ENCODE assay signal across 12 cellular contexts in genomic region chr2:218276986-218277755, GRCh38. TPM values are rescaled to one million over a fixed set of nuclear protein-coding genes. Genes with fewer than 3 reads are reported as not detected.
DNase-seq lines count a peak whose midpoint lies in the region; ATAC-seq and TF ChIP-seq lines count a peak whose summit lies in the region.
"Had no signal": no experiment of that assay in that cellular context is flagged by ENCODE, and none has a peak within 500 bp of the region (broad histone marks: within the 10 kb centered on the region; RNA-seq: fewer than 3 reads in every experiment).

No MANE protein-coding gene starts in this region.

- H3K27me3 ChIP-seq in BE2C (no peaks in the 10 kb centered on the region), brain microvascular endothelial cell (replicated peaks) (no peaks in the 10 kb centered on the region)

- no peaks in the 10 kb centered on the region for H3K9me3 Mint-ChIP-seq in naive thymus-derived CD8-positive, alpha-beta T cell

- no peak overlapping the region for H3K4me3 Mint-ChIP-seq in naive thymus-derived CD8-positive, alpha-beta T cell

- peaks cover 18 to 46% (median 29%) of the 10 kb centered on the region in 4 donors for H3K4me1 Mint-ChIP-seq in naive thymus-derived CD8-positive, alpha-beta T cell

- peak; percentile 31 for TF ChIP-seq CTCF in BE2C (IDR thresholded peaks at IDR 0.05; ENCODE audit: low read depth, low read length)
- peak; percentile 31; the same call in 1 of the 2 replicates for TF ChIP-seq CTCF in HEK293 (tag by site-specific recombination; IDR thresholded peaks at IDR 0.05)
- peak; percentile 36 for TF ChIP-seq CTCF in brain microvascular endothelial cell (IDR thresholded peaks at IDR 0.05; ENCODE audit: low read depth, low read length, missing control alignments)

- in situ Hi-C loops in brain microvascular endothelial cell (cut with HindIII; ENCODE audit: low pct_ligation_motif_present, low sequenced_read_pairs): no loop called here

- H3K36me3 ChIP-seq in BE2C (peaks cover 11% of the 10 kb centered on the region), HEK293 (ENCODE audit: control insufficient read depth in 2 of 2, insufficient read depth in 1 of 2, low read length in 2 of 2) (peaks cover 4 to 84% of the 10 kb centered on the region in 2 experiments; a peak in 2 of 3 replicates), brain microvascular endothelial cell (replicated peaks) (peaks cover 71% of the 10 kb centered on the region)

- POLR2A ChIA-PET in HEK293 (lab: Yijun Ruan, JAX): interaction anchor here (0.5 to 1.4 kb wide), 2 partner anchors 10 to 46 kb away, joined by 5 to 7 read pairs; no protein-coding TSS in a partner anchor
- POLR2A ChIA-PET in naive thymus-derived CD8-positive, alpha-beta T cell (lab: Charles Lee): interaction anchor here (0.8 to 7.5 kb wide), 2 partner anchors 11 to 15 kb away, joined by 3 to 206 read pairs; partner anchors contain the start of gene TMBIM1

- H3K9me3 ChIP-seq in BE2C: no peaks in the 10 kb centered on the region
- no peaks in the 10 kb centered on the region for H3K9me3 ChIP-seq in HEK293 (ENCODE audit: control insufficient read depth, insufficient read depth, low read depth, low read length)

- ATAC-seq in naive thymus-derived CD8-positive, alpha-beta T cell: no peak
- ATAC-seq in GM21786 (IDR thresholded peaks at IDR 0.05; ENCODE audit: unreplicated experiment): no peak
- ATAC-seq: GM12878 had no signal

- no peak overlapping the region for H3K4me3 ChIP-seq in BE2C (ENCODE audit: low read depth, low read length)
- H3K4me3 ChIP-seq in HEK293 (ENCODE audit: low read depth, low read length): no peak overlapping the region
- no peak overlapping the region for H3K4me3 ChIP-seq in brain microvascular endothelial cell (ENCODE audit: low read depth, low read length)
- H3K4me3 ChIP-seq: GM12878 had no signal

- CTCF ChIA-PET in HEK293 (lab: Yijun Ruan, JAX): interaction anchor here (0.5 to 7.3 kb wide), 3 partner anchors 16 to 698 kb away, joined by 3 to 89 read pairs (median 3); partner anchors contain the start of gene TMBIM1

- H3K4me1 ChIP-seq in BE2C (no peaks in the 10 kb centered on the region), HEK293 (ENCODE audit: control insufficient read depth, insufficient read depth, low read length) (peaks cover 3% of the 10 kb centered on the region; the same call in 1 of the 2 replicates)

- peaks cover 0 to 78% (median 16%) of the 10 kb centered on the region in 3 donors for H3K36me3 Mint-ChIP-seq in naive thymus-derived CD8-positive, alpha-beta T cell

- H3K27me3 Mint-ChIP-seq in naive thymus-derived CD8-positive, alpha-beta T cell: no peaks in the 10 kb centered on the region

- no peak overlapping the region for H3K27ac ChIP-seq in HEK293 (ENCODE audit: extremely low read depth, low read depth, low read length)
- H3K27ac ChIP-seq in brain microvascular endothelial cell: no peak overlapping the region

- DNase-seq in BE2C (no peak), brain microvascular endothelial cell (no peak), NCI-H146 (lab: John Stamatoyannopoulos, UW) (no peak), D341Med (ENCODE audit: low spot score) (no peak), OCI-M1 (lab: John Stamatoyannopoulos, UW) (no peak)
- DNase-seq in naive thymus-derived CD8-positive, alpha-beta T cell: no peak
- DNase-seq: dermis blood vessel endothelial cell, NCI-H2029 treated with DMSO at 0.1 percent for 48 hours, T-helper 2 cell had no signal

- H3K27ac Mint-ChIP-seq in naive thymus-derived CD8-positive, alpha-beta T cell: peak overlapping the region; percentile 48 to 94 (median 72)

TF ChIP-seq in HEK293, 187 proteins besides CTCF, POLR2A, EP300 and RAD21:
- TF ChIP-seq, protein P1, sequence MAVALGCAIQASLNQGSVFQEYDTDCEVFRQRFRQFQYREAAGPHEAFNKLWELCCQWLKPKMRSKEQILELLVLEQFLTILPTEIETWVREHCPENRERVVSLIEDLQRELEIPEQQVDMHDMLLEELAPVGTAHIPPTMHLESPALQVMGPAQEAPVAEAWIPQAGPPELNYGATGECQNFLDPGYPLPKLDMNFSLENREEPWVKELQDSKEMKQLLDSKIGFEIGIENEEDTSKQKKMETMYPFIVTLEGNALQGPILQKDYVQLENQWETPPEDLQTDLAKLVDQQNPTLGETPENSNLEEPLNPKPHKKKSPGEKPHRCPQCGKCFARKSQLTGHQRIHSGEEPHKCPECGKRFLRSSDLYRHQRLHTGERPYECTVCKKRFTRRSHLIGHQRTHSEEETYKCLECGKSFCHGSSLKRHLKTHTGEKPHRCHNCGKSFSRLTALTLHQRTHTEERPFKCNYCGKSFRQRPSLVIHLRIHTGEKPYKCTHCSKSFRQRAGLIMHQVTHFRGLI (tag by site-specific recombination; IDR thresholded peaks at IDR 0.05): no peak
- TF ChIP-seq AEBP2 (tag by site-specific recombination; IDR thresholded peaks at IDR 0.05; ENCODE audit: borderline replicate concordance) (no peak), OVOL3 (tag by site-specific recombination; IDR thresholded peaks at IDR 0.05) (no peak), ZNF16 (tag by site-specific recombination; IDR thresholded peaks at IDR 0.05; ENCODE audit: low read depth) (no peak), BCL6B (tag by site-specific recombination; IDR thresholded peaks at IDR 0.05) (no peak)
- TF ChIP-seq, protein P2, sequence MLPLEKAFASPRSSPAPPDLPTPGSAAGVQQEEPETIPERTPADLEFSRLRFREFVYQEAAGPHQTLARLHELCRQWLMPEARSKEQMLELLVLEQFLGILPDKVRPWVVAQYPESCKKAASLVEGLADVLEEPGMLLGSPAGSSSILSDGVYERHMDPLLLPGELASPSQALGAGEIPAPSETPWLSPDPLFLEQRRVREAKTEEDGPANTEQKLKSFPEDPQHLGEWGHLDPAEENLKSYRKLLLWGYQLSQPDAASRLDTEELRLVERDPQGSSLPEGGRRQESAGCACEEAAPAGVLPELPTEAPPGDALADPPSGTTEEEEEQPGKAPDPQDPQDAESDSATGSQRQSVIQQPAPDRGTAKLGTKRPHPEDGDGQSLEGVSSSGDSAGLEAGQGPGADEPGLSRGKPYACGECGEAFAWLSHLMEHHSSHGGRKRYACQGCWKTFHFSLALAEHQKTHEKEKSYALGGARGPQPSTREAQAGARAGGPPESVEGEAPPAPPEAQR (tag by site-specific recombination; IDR thresholded peaks at IDR 0.05): no peak

RNA-seq across cellular contexts. Expression of gene PNKD, which starts 6.9 kb away (rescaled TPM):
- 212 TPM for polyA plus RNA-seq in BE2C (2012; ENCODE audit: insufficient read depth, insufficient read length, low read depth)
- 10 to 100 TPM; 33.6 to 40.5 TPM for total RNA-seq in naive thymus-derived CD8-positive, alpha-beta T cell
- 100 to 1,000 TPM; 108 to 119 (median 109) TPM for polyA plus RNA-seq in naive thymus-derived CD8-positive, alpha-beta T cell

RNA-seq across cellular contexts. Expression of gene AAMP, which starts 7.2 kb away (rescaled TPM):
- 322 TPM for polyA plus RNA-seq in BE2C (2012; ENCODE audit: insufficient read depth, insufficient read length, low read depth)
- total RNA-seq in naive thymus-derived CD8-positive, alpha-beta T cell: 10 to 100 TPM; 57.0 to 61.6 TPM
- 10 to 100 TPM; 77.0 to 93.6 (median 89.7) TPM for polyA plus RNA-seq in naive thymus-derived CD8-positive, alpha-beta T cell

RNA-seq across cellular contexts. Expression of gene TMBIM1, which starts 15.1 kb away (rescaled TPM):
- 3.5 TPM for polyA plus RNA-seq in BE2C (2012; ENCODE audit: insufficient read depth, insufficient read length, low read depth)
- total RNA-seq in naive thymus-derived CD8-positive, alpha-beta T cell: 100 to 1,000 TPM in 1 of 2 experiments, 10 to 100 TPM in 1; 95.1 to 100 TPM
- 100 to 1,000 TPM in 1 of 3 donors, 10 to 100 TPM in 2; 75.8 to 114 (median 80.3) TPM for polyA plus RNA-seq in naive thymus-derived CD8-positive, alpha-beta T cell

RNA-seq across cellular contexts. Expression of gene GPBAR1, which starts 16.4 kb away (rescaled TPM):
- polyA plus RNA-seq in BE2C (2012; ENCODE audit: insufficient read depth, insufficient read length, low read depth): 6.8 TPM
- 1 to 10 TPM; 1.1 to 1.4 TPM for total RNA-seq in naive thymus-derived CD8-positive, alpha-beta T cell
- polyA plus RNA-seq in naive thymus-derived CD8-positive, alpha-beta T cell: under 1 TPM; 0.14 to 0.41 (median 0.28) TPM
- total RNA-seq: dermis blood vessel endothelial cell had no signal
